ENCODE assay signal across 3 cellular contexts in the genomic region with DNA sequence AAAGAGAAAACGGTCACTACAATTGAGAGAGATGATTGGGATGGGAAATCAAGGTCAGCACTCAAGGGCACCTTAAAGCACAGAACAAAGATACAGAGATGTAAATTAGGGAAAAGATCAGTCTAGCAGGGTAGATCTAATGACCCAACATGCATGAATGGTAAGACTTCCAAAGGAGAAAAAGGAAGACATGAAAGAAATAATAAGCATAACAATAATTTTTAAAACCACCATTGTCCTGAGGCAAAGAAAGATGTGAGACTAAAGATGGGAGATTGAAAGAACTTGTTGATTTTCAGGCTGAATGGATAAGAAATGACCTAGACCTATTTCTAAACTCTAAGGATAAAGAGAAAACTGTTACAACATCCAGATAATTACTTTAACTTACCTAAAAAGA.
"Had no signal": no experiment of that assay in that cellular context is flagged by ENCODE, and none has a peak within 500 bp of the region (broad histone marks: within the 10 kb centered on the region; RNA-seq: fewer than 3 reads in every experiment).

No MANE protein-coding gene starts in this region.

- DNase-seq: GDM1, GF-D8 had no signal

- H3K4me3 ChIP-seq: GM12878 had no signal
